1 cellular context compared by ENCODE assay signal in the genomic region with DNA sequence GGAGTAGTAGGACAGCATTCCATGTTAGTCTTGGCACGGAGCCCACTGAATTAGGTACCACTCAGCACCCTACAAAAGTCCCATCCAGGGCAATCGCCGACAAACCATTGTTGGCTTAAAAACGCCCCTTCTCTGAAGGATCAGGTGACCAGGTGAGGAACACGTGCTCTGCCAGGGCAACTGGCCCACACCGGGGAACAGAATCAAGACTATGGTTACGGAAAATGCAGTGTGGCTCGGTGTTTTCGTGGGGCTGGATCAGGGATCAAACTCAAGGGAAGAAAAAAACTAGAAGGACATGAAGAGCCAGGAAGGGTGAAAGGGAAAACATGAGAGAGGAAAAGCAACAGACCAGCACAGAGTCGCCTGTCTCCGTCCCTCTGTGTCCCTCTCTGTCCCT.
TF ChIP-seq lines count a peak whose summit lies in the region.

No MANE protein-coding gene starts in this region.

TF ChIP-seq in K562, 482 proteins besides CTCF, POLR2A, EP300 and RAD21:
- TF ChIP-seq, protein P1, sequence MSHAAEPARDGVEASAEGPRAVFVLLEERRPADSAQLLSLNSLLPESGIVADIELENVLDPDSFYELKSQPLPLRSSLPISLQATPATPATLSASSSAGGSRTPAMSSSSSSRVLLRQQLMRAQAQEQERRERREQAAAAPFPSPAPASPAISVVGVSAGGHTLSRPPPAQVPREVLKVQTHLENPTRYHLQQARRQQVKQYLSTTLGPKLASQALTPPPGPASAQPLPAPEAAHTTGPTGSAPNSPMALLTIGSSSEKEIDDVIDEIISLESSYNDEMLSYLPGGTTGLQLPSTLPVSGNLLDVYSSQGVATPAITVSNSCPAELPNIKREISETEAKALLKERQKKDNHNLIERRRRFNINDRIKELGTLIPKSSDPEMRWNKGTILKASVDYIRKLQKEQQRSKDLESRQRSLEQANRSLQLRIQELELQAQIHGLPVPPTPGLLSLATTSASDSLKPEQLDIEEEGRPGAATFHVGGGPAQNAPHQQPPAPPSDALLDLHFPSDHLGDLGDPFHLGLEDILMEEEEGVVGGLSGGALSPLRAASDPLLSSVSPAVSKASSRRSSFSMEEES (CRISPR knock-in tag; IDR thresholded peaks at IDR 0.05), result no peak
- TF ChIP-seq SMARCA5 (IDR thresholded peaks at IDR 0.05), result no peak
- TF ChIP-seq USF2 (CRISPR knock-in tag; IDR thresholded peaks at IDR 0.05), result 0 out of 2 replicates have a peak, but pooled peaks have one; percentile 45
- no peak for TF ChIP-seq CAMTA2 (CRISPR knock-in tag; conservative IDR thresholded peaks at IDR 0.05)
- TF ChIP-seq HNRNPUL1 (IDR thresholded peaks at IDR 0.05; ENCODE audit: low read length), result no peak
- no peak for TF ChIP-seq HNRNPK (IDR thresholded peaks at IDR 0.05; ENCODE audit: low read depth, low read length, poor library complexity, severe bottlenecking)
- TF ChIP-seq, protein P2, sequence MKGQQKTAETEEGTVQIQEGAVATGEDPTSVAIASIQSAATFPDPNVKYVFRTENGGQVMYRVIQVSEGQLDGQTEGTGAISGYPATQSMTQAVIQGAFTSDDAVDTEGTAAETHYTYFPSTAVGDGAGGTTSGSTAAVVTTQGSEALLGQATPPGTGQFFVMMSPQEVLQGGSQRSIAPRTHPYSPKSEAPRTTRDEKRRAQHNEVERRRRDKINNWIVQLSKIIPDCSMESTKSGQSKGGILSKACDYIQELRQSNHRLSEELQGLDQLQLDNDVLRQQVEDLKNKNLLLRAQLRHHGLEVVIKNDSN (CRISPR knock-in tag; IDR thresholded peaks at IDR 0.05), result peak; percentile 46; the same call in 1 of the 2 replicates
- TF ChIP-seq TAF7 (tag; IDR thresholded peaks at IDR 0.05), result no peak
- TF ChIP-seq RAD51 (IDR thresholded peaks at IDR 0.05; ENCODE audit: borderline replicate concordance, low read depth), result 0 out of 2 replicates have a peak, but pooled peaks have one; percentile 33
- TF ChIP-seq ETV6 (IDR thresholded peaks at IDR 0.05; ENCODE audit: borderline replicate concordance in 1 of 2, low read depth in 2 of 2, low read length in 1 of 2), result no peak
- TF ChIP-seq ETV6 (CRISPR knock-in tag; IDR thresholded peaks at IDR 0.05; ENCODE audit: borderline replicate concordance), result no peak
- no peak for TF ChIP-seq ZNF699 (CRISPR knock-in tag; IDR thresholded peaks at IDR 0.05; ENCODE audit: insufficient replicate concordance)
- no peak for TF ChIP-seq SAP30 (IDR thresholded peaks at IDR 0.05; ENCODE audit: borderline replicate concordance, insufficient read depth, low read depth, low read length, poor library complexity, severe bottlenecking)
- TF ChIP-seq GATA2 (CRISPR knock-in tag; IDR thresholded peaks at IDR 0.05), result no peak
- TF ChIP-seq NFIC (IDR thresholded peaks at IDR 0.05), result peak; percentile 62
